Comparison of ENCODE assay signal across 14 cellular contexts in the genomic region with DNA sequence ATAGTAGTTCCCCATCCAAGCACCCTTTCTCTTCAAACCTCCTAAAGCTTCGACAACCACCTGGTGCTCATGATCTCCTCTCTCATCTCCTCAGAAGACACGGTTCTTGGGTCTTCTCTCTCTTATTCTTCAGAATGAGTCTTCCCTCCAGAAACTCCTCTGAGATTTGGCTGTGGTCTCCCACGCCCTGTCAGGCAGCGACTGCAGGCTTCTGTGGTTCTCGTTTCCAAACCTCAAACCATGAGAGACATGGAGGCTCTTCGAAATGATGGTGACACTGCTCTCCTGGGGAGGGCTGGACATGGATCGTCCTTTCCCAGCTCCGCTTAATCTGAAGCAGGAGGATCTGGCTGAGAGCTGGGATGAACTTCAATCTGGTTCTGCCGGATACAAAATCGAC.
"Had no signal": no experiment of that assay in that cellular context is flagged by ENCODE, and none has a peak within 500 bp of the region (broad histone marks: within the 10 kb centered on the region; RNA-seq: fewer than 3 reads in every experiment).

No MANE protein-coding gene starts in this region.

- H3K27ac Mint-ChIP-seq: activated naive CD4-positive, alpha-beta T cell treated with anti-CD3 and anti-CD28 coated beads, Interleukin-2, amount 50 U/mL, for 72 hours; activated T-helper 2 cell treated with anti-CD3 and anti-CD28 coated beads, Interferon-gamma antibody, Interleukin-2, Interleukin-4, amounts not matched to agents 10 μg/mL and 5 μg/mL and 100 μg/mL, durations not matched to agents 14 hours and 24 hours and 36 hours; natural killer cell had no signal

- DNase-seq: amygdala; body of pancreas; caudate nucleus; islet precursor cell; left lung; natural killer cell; posterior cingulate gyrus; SHP77; stimulated activated CD4-positive, alpha-beta T cell treated with anti-CD3 and anti-CD28 coated beads, Interleukin-4, amount 100 ng/mL, for 4 hours; stimulated activated CD8-positive, alpha-beta memory T cell treated with anti-CD3 and anti-CD28 coated beads, Interleukin-4, amount 100 ng/mL, for 48 hours had no signal

- H3K4me3 Mint-ChIP-seq: natural killer cell had no signal

- H3K9me3 Mint-ChIP-seq: activated naive CD4-positive, alpha-beta T cell treated with anti-CD3 and anti-CD28 coated beads, Interleukin-2, amount 50 U/mL, for 72 hours; activated T-helper 2 cell treated with anti-CD3 and anti-CD28 coated beads, Interferon-gamma antibody, Interleukin-2, Interleukin-4, amounts not matched to agents 10 μg/mL and 5 μg/mL and 100 μg/mL, durations not matched to agents 14 hours and 24 hours and 36 hours; natural killer cell had no signal

- ATAC-seq: body of pancreas, esophagus mucosa, left lung, natural killer cell, SK-N-SH treated with all-trans-retinoic acid at 6 μM for 48 hours had no signal
